ENCODE assay signal across 1 cellular context in genomic region chr1:80535446-80535845, GRCh38.
TF ChIP-seq lines count a peak whose summit lies in the region.

No MANE protein-coding gene starts in this region.

TF ChIP-seq in HCT116, 20 proteins besides CTCF, POLR2A, EP300 and RAD21 (continued from another document):
- TF ChIP-seq ATF3 (IDR thresholded peaks at IDR 0.05) (no peak), ELF1 (IDR thresholded peaks at IDR 0.05; ENCODE audit: borderline replicate concordance, low read depth) (no peak), CEBPB (IDR thresholded peaks at IDR 0.05; ENCODE audit: low read depth) (no peak), REST (IDR thresholded peaks at IDR 0.05; ENCODE audit: low read depth) (no peak)
